36 cellular contexts compared by ENCODE assay signal in the genomic region with DNA sequence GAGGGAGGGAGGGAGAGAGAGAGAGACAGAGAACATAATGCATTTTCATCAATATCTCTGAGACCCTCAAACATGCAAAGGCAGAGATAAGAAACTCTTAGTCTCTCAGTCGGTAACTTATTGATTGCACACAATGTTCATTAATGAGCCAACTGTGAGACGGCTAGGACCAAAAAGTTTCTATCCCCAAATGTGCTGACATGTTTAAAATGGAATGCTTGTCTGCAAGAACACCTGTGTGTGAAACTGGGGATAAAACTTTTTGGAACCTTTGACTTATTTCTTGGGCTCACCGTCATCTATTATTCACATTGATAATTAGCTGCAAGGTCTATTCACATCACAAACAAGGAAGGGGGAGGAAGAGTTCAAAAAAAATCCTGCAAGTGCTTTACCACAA.
"Had no signal": no experiment of that assay in that cellular context is flagged by ENCODE, and none has a peak within 500 bp of the region (broad histone marks: within the 10 kb centered on the region; RNA-seq: fewer than 3 reads in every experiment).

No MANE protein-coding gene starts in this region.

- H3K36me3 Mint-ChIP-seq: activated CD4-positive, alpha-beta memory T cell treated with anti-CD3 and anti-CD28 coated beads for 36 hours; activated naive CD4-positive, alpha-beta T cell treated with anti-CD3 and anti-CD28 coated beads, Interleukin-2, amount 50 U/mL, for 72 hours; activated naive CD8-positive, alpha-beta T cell treated with anti-CD3 and anti-CD28 coated beads for 36 hours had no signal

- H3K9me3 Mint-ChIP-seq: activated CD4-positive, alpha-beta T cell treated with anti-CD3 and anti-CD28 coated beads, Interleukin-2, amount 10 ng/mL, durations not matched to agents 24 days and 14 days; activated naive CD4-positive, alpha-beta T cell treated with anti-CD3 and anti-CD28 coated beads for 36 hours; activated T-helper 1 cell treated with anti-CD3 and anti-CD28 coated beads, Interleukin-12 subunit alpha, Interleukin-12 subunit beta, Interleukin-2, Interleukin-4 antibody, amounts not matched to agents 30 ng/mL and 10 ng/mL and 1 ng/mL, durations not matched to agents 14 hours and 24 hours and 36 hours; T-helper 1 cell treated with Interleukin-12 subunit alpha and Interleukin-12 subunit beta and Interleukin-4 antibody, amounts not matched to agents 30 μg/mL and 1 μg/mL, for 36 hours; T-helper 2 cell treated with Interferon-gamma antibody and Interleukin-4, amounts not matched to agents 5 μg/mL and 100 μg/mL, for 36 hours had no signal

- ATAC-seq: activated CD8-positive, alpha-beta T cell treated with anti-CD3 and anti-CD28 coated beads for 36 hours; activated naive CD4-positive, alpha-beta T cell treated with anti-CD3 and anti-CD28 coated beads, Interleukin-2, amount 50 U/mL, for 72 hours; activated T-cell treated with anti-CD3 and anti-CD28 coated beads, Interleukin-2, amount 50 U/mL, for 4 hours; activated T-cell treated with anti-CD3 and anti-CD28 coated beads, Interleukin-2, amount 50 U/mL, for 72 hours; activated T-helper 17 cell treated with anti-CD3 and anti-CD28 coated beads, Interleukin-2, amount 50 U/mL, for 72 hours; body of pancreas had no signal

- H3K4me3 ChIP-seq: adrenal gland, body of pancreas, breast epithelium had no signal

- H3K9me3 ChIP-seq: adrenal gland, body of pancreas, breast epithelium had no signal

- H3K4me3 Mint-ChIP-seq: activated B cell treated with CpG ODN at 0.5 μM for 24 hours; activated CD4-positive, alpha-beta memory T cell treated with anti-CD3 and anti-CD28 coated beads for 36 hours; activated CD4-positive, alpha-beta T cell treated with anti-CD3 and anti-CD28 coated beads, Interleukin-2, amount 10 ng/mL, durations not matched to agents 24 days and 14 days; activated CD8-positive, alpha-beta T cell treated with anti-CD3 and anti-CD28 coated beads for 36 hours; activated naive CD4-positive, alpha-beta T cell treated with anti-CD3 and anti-CD28 coated beads for 36 hours; activated naive CD8-positive, alpha-beta T cell treated with anti-CD3 and anti-CD28 coated beads for 36 hours; activated T-cell treated with anti-CD3 and anti-CD28 coated beads, Interleukin-2, amount 50 U/mL, for 4 hours; activated T-cell treated with anti-CD3 and anti-CD28 coated beads, Interleukin-2, amount 50 U/mL, for 72 hours; activated T-helper 1 cell treated with anti-CD3 and anti-CD28 coated beads, Interleukin-12 subunit alpha, Interleukin-12 subunit beta, Interleukin-2, Interleukin-4 antibody, amounts not matched to agents 30 ng/mL and 10 ng/mL and 1 ng/mL, durations not matched to agents 14 hours and 24 hours and 36 hours; activated T-helper 17 cell treated with anti-CD3 and anti-CD28 coated beads, Interleukin-2, amount 50 U/mL, for 72 hours; T-helper 1 cell treated with Interleukin-12 subunit alpha and Interleukin-12 subunit beta and Interleukin-4 antibody, amounts not matched to agents 30 μg/mL and 1 μg/mL, for 36 hours; T-helper 2 cell treated with Interferon-gamma antibody and Interleukin-4, amounts not matched to agents 5 μg/mL and 100 μg/mL, for 36 hours had no signal

- H3K4me1 Mint-ChIP-seq: activated B cell treated with CpG ODN at 0.5 μM for 24 hours; activated CD4-positive, alpha-beta T cell treated with anti-CD3 and anti-CD28 coated beads, Interleukin-2, amount 10 ng/mL, durations not matched to agents 24 days and 14 days; activated naive CD8-positive, alpha-beta T cell treated with anti-CD3 and anti-CD28 coated beads for 36 hours; activated T-helper 17 cell treated with anti-CD3 and anti-CD28 coated beads, Interleukin-2, amount 50 U/mL, for 72 hours had no signal

- DNase-seq: activated B cell treated with CpG ODN at 0.5 μM for 24 hours; activated CD4-positive, alpha-beta memory T cell treated with anti-CD3 and anti-CD28 coated beads for 36 hours; activated CD4-positive, alpha-beta T cell treated with anti-CD3 and anti-CD28 coated beads for 4 hours; activated CD4-positive, alpha-beta T cell treated with anti-CD3 and anti-CD28 coated beads, Interleukin-2, amount 10 ng/mL, durations not matched to agents 24 days and 14 days; activated CD4-positive, alpha-beta T cell treated with anti-CD3 and anti-CD28 coated beads, Interleukin-2, amount 50 U/mL, for 1 hour; activated CD4-positive, alpha-beta T cell treated with anti-CD3 and anti-CD28 coated beads, Interleukin-2, amount 50 U/mL, for 4 hours; activated CD4-positive, CD25-positive, alpha-beta regulatory T cell treated with anti-CD3 and anti-CD28 coated beads, Interleukin-2, amount 50 U/mL, for 72 hours; activated CD8-positive, alpha-beta memory T cell treated with anti-CD3 and anti-CD28 coated beads, Interleukin-2, amount 50 U/mL, for 4 hours; activated CD8-positive, alpha-beta T cell treated with anti-CD3 and anti-CD28 coated beads for 36 hours; activated effector memory CD4-positive, alpha-beta T cell treated with anti-CD3 and anti-CD28 coated beads, Interleukin-2, amount 50 U/mL, for 16 hours; activated gamma-delta T cell treated with Interleukin-2 at 50 U/mL for 16 hours; activated naive CD4-positive, alpha-beta T cell; activated naive CD4-positive, alpha-beta T cell treated with anti-CD3 and anti-CD28 coated beads for 36 hours; activated naive CD4-positive, alpha-beta T cell treated with anti-CD3 and anti-CD28 coated beads, Interleukin-2, amount 50 U/mL, for 16 hours; activated naive CD8-positive, alpha-beta T cell treated with anti-CD3 and anti-CD28 coated beads for 36 hours; activated T-cell treated with anti-CD3 and anti-CD28 coated beads for 4 hours; activated T-cell treated with anti-CD3 and anti-CD28 coated beads, Interleukin-2, amount 50 U/mL, for 1 hour; activated T-cell treated with anti-CD3 and anti-CD28 coated beads, Interleukin-2, amount 50 U/mL, for 4 hours; activated T-cell treated with anti-CD3 and anti-CD28 coated beads, Interleukin-2, amount 50 U/mL, for 72 hours; adrenal gland; amniotic stem cell; aorta; body of pancreas; brain microvascular endothelial cell; central memory CD4-positive, alpha-beta T cell; T-helper 2 cell; T-helper 9 cell had no signal

- H3K4me1 ChIP-seq: adrenal gland, body of pancreas, breast epithelium had no signal

- FAIRE-seq: astrocyte, TTC549 had no signal

- H3K27me3 ChIP-seq: adrenal gland, body of pancreas, brain microvascular endothelial cell, breast epithelium had no signal

- H3K27ac ChIP-seq: adrenal gland, body of pancreas, brain microvascular endothelial cell, breast epithelium, VCaP had no signal

- H3K27ac Mint-ChIP-seq: activated B cell treated with CpG ODN at 0.5 μM for 24 hours; activated CD4-positive, alpha-beta memory T cell treated with anti-CD3 and anti-CD28 coated beads for 36 hours; activated CD4-positive, alpha-beta T cell treated with anti-CD3 and anti-CD28 coated beads, Interleukin-2, amount 10 ng/mL, durations not matched to agents 24 days and 14 days; activated CD8-positive, alpha-beta T cell treated with anti-CD3 and anti-CD28 coated beads for 36 hours; activated naive CD4-positive, alpha-beta T cell treated with anti-CD3 and anti-CD28 coated beads for 36 hours; activated naive CD4-positive, alpha-beta T cell treated with anti-CD3 and anti-CD28 coated beads, Interleukin-2, amount 50 U/mL, for 72 hours; activated naive CD8-positive, alpha-beta T cell treated with anti-CD3 and anti-CD28 coated beads for 36 hours; activated T-cell treated with anti-CD3 and anti-CD28 coated beads, Interleukin-2, amount 50 U/mL, for 72 hours; activated T-helper 1 cell treated with anti-CD3 and anti-CD28 coated beads, Interleukin-12 subunit alpha, Interleukin-12 subunit beta, Interleukin-2, Interleukin-4 antibody, amounts not matched to agents 30 ng/mL and 10 ng/mL and 1 ng/mL, durations not matched to agents 14 hours and 24 hours and 36 hours; activated T-helper 17 cell treated with anti-CD3 and anti-CD28 coated beads, Interleukin-2, amount 50 U/mL, for 72 hours; T-helper 1 cell treated with Interleukin-12 subunit alpha and Interleukin-12 subunit beta and Interleukin-4 antibody, amounts not matched to agents 30 μg/mL and 1 μg/mL, for 36 hours; T-helper 2 cell treated with Interferon-gamma antibody and Interleukin-4, amounts not matched to agents 5 μg/mL and 100 μg/mL, for 36 hours had no signal

- H3K36me3 ChIP-seq: adrenal gland, brain microvascular endothelial cell, breast epithelium had no signal

- H3K27me3 Mint-ChIP-seq: activated CD4-positive, alpha-beta memory T cell treated with anti-CD3 and anti-CD28 coated beads for 36 hours; activated CD4-positive, alpha-beta T cell treated with anti-CD3 and anti-CD28 coated beads, Interleukin-2, amount 10 ng/mL, durations not matched to agents 24 days and 14 days; activated CD8-positive, alpha-beta T cell treated with anti-CD3 and anti-CD28 coated beads for 36 hours; activated naive CD8-positive, alpha-beta T cell treated with anti-CD3 and anti-CD28 coated beads for 36 hours; activated T-helper 17 cell treated with anti-CD3 and anti-CD28 coated beads, Interleukin-2, amount 50 U/mL, for 72 hours had no signal
